Comparison of ENCODE assay signal across 1 cellular context in the genomic region with DNA sequence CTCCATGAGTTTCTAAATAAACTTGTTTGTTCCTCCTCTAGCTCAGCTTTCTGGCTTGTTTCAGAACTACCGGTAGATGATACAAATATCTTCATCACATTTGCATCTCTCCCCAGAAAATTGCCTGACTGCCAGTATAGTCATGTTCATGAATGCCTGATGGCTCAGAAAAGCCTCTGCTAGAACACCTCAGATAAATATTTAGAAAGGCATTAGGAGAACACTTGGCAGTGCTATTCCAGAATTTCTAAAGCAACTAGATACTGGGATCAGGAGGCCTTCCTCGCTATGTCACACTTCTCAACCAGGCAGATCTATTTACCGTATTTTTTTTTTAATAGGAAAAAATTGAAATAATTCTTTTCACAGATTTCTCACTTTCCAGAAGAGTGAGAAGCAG.
TF ChIP-seq lines count a peak whose summit lies in the region.

No MANE protein-coding gene starts in this region.

TF ChIP-seq in HepG2, 621 proteins besides CTCF, POLR2A, EP300 and RAD21:
- TF ChIP-seq ZNF263 (CRISPR knock-in tag; IDR thresholded peaks at IDR 0.05), result no peak
